7 cellular contexts compared by ENCODE assay signal in genomic region chr10:128784444-128784843, GRCh38.
"Had no signal": no experiment of that assay in that cellular context is flagged by ENCODE, and none has a peak within 500 bp of the region (broad histone marks: within the 10 kb centered on the region; RNA-seq: fewer than 3 reads in every experiment).

No MANE protein-coding gene starts in this region.

- H3K4me3 Mint-ChIP-seq: IgD-negative memory B cell had no signal

- FAIRE-seq: HTR-8/SVneo had no signal

- H3K27me3 Mint-ChIP-seq: IgD-negative memory B cell had no signal

- H3K4me1 Mint-ChIP-seq: IgD-negative memory B cell had no signal

- H3K27ac ChIP-seq: HL-60, KMS-11 had no signal

- H3K4me2 ChIP-seq: KMS-11 had no signal

- H3K27ac Mint-ChIP-seq: IgD-negative memory B cell had no signal

- DNase-seq: IMR-90, KBM-7, KG1 had no signal

- H3K36me3 Mint-ChIP-seq: IgD-negative memory B cell had no signal

- H3K9ac ChIP-seq: KMS-11 had no signal
